In genomic region chrX:111328858-111329257, GRCh38 we compare ENCODE assay signal across 10 cellular contexts. TPM values are rescaled to one million over a fixed set of nuclear protein-coding genes. Genes with fewer than 3 reads are reported as not detected.
"Had no signal": no experiment of that assay in that cellular context is flagged by ENCODE, and none has a peak within 500 bp of the region (broad histone marks: within the 10 kb centered on the region; RNA-seq: fewer than 3 reads in every experiment).

No MANE protein-coding gene starts in this region.

- H3K4me2 ChIP-seq: GM23338, KMS-11 had no signal

- H2AFZ ChIP-seq: GM23338 had no signal

- FAIRE-seq: H1, H54, HTR-8/SVneo had no signal

- H3K27ac ChIP-seq: KMS-11 had no signal

- DNase-seq: H9, HCEC 1CT, Karpas-422, KBM-7 had no signal

- H3K4me3 ChIP-seq: GM23338 had no signal

- H3K9ac ChIP-seq: KMS-11 had no signal

- ATAC-seq: GM23338 had no signal

RNA-seq across cellular contexts. Expression of gene CAPN6, which starts 58.6 kb away (rescaled TPM):
- total RNA-seq: HT-29 had no signal
